Comparison of ENCODE assay signal across 25 cellular contexts in the genomic region with DNA sequence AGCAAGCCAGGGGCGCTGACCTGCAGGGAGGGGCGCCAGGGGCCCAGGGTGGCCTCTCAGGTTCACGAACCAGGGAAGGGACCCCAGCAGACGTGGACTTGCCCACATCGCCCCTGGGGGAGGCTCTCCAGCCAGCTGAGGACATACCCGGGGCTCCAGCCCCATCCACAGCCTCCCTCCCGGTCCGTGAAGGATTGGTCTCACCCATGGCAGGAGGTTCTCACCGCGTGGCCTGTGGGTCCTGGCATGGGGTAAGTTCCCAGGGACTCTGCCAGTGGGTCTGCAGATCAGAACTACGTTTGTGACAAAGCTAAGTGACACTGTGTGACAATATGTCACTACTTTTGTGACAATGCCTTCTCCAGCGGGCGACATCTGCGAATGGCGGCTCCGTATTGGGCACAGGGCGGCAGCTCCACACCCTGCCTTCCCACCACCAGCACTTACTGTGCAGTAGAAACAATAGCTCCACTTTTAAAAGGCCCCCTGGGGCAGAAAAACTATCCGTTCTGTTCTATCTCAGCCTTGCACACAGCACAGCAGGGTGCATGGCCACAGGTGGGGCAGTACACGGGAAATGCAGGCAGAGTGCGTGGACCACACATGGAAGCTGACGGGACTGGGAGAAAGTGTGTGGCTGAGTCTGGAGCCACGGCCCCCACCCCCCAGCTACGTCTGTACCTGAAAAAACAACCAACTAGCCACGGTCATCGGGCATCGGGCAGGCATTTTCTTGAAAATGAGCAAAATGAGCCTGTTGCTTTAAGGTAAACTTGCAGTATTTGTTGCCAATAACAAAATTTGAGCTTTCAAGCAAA.
A peak's percentile ranks its signal among the peaks of the same experiment; 100 is the strongest.
DNase-seq lines count a peak whose midpoint lies in the region; ATAC-seq and TF ChIP-seq lines count a peak whose summit lies in the region.
"Had no signal": no experiment of that assay in that cellular context is flagged by ENCODE, and none has a peak within 500 bp of the region (broad histone marks: within the 10 kb centered on the region; RNA-seq: fewer than 3 reads in every experiment).

No MANE protein-coding gene starts in this region.

- POLR2A ChIA-PET in activated CD4-positive, alpha-beta T cell treated with anti-CD3 and anti-CD28 coated beads, Interleukin-2, amount 10 ng/mL, durations not matched to agents 7 days and 5 days (lab: Charles Lee) = interaction anchor here (0.7 kb wide), 1 partner anchor 232 kb away, joined by 4 read pairs; no protein-coding TSS in a partner anchor

- H3K27ac Mint-ChIP-seq in activated CD4-positive, alpha-beta T cell treated with anti-CD3 and anti-CD28 coated beads, Interleukin-2, amount 10 ng/mL, durations not matched to agents 7 days and 5 days = peak overlapping the region; percentile 36
- H3K27ac Mint-ChIP-seq: activated T-cell treated with anti-CD3 and anti-CD28 coated beads, Interleukin-2, amount 50 U/mL, for 72 hours; stimulated activated effector memory CD8-positive, alpha-beta T cell treated with anti-CD3 and anti-CD28 coated beads, Interleukin-12 subunit alpha, Interleukin-12 subunit beta, amount 100 ng/mL, for 72 hours had no signal

- TF ChIP-seq POLR2A in Peyer's patch (IDR thresholded peaks at IDR 0.05) = no peak
- TF ChIP-seq POLR2A in spleen (IDR thresholded peaks at IDR 0.05) = no peak

- H3K27ac ChIP-seq in Peyer's patch = no peak overlapping the region
- no peak overlapping the region for H3K27ac ChIP-seq in spleen
- H3K27ac ChIP-seq: neutrophil, SJSA1, vagina had no signal

- TF ChIP-seq CTCF in Peyer's patch (IDR thresholded peaks at IDR 0.05) = no peak
- no peak for TF ChIP-seq CTCF in spleen (IDR thresholded peaks at IDR 0.05 in 8 of 11, conservative IDR thresholded peaks at IDR 0.05 in 3 of 11)

- H3K36me3 Mint-ChIP-seq in activated CD4-positive, alpha-beta T cell treated with anti-CD3 and anti-CD28 coated beads, Interleukin-2, amount 10 ng/mL, durations not matched to agents 7 days and 5 days (ENCODE audit: low read depth) = peaks cover 2% of the 10 kb centered on the region
- H3K36me3 Mint-ChIP-seq: stimulated activated effector memory CD8-positive, alpha-beta T cell treated with anti-CD3 and anti-CD28 coated beads, Interleukin-12 subunit alpha, Interleukin-12 subunit beta, amount 100 ng/mL, for 72 hours had no signal

- no peak for ATAC-seq in HG02610 (IDR thresholded peaks at IDR 0.05; ENCODE audit: unreplicated experiment)
- ATAC-seq: activated T-cell treated with anti-CD3 and anti-CD28 coated beads, Interleukin-2, amount 50 U/mL, for 72 hours; stimulated activated effector memory CD8-positive, alpha-beta T cell treated with anti-CD3 and anti-CD28 coated beads, Interleukin-12 subunit alpha, Interleukin-12 subunit beta, amount 100 ng/mL, for 72 hours had no signal

- H3K4me1 ChIP-seq in Peyer's patch (no peaks in the 10 kb centered on the region), spleen (peaks cover 0 to 5% (median 0%) of the 10 kb centered on the region in 6 donors)
- H3K4me1 ChIP-seq: Caco-2 had no signal

- 83 to 92% (median 87%) methylated on average over 22 to 26 of the region's 26 CpGs for WGBS in spleen, 5 donors

- no peaks in the 10 kb centered on the region for H3K36me3 ChIP-seq in Peyer's patch
- H3K36me3 ChIP-seq in spleen = no peaks in the 10 kb centered on the region
- H3K36me3 ChIP-seq: neutrophil, SJSA1, vagina had no signal

- H3K4me1 Mint-ChIP-seq in activated CD4-positive, alpha-beta T cell treated with anti-CD3 and anti-CD28 coated beads, Interleukin-2, amount 10 ng/mL, durations not matched to agents 7 days and 5 days = no peaks in the 10 kb centered on the region
- H3K4me1 Mint-ChIP-seq: stimulated activated effector memory CD8-positive, alpha-beta T cell treated with anti-CD3 and anti-CD28 coated beads, Interleukin-12 subunit alpha, Interleukin-12 subunit beta, amount 100 ng/mL, for 72 hours had no signal

- intact Hi-C loops in spleen (cut with DNase I; ENCODE audit: low total_unique reads) = no loop called here

- no peak overlapping the region for H3K4me3 ChIP-seq in Peyer's patch
- H3K4me3 ChIP-seq in spleen = no peak overlapping the region
- H3K4me3 ChIP-seq: SJSA1, smooth muscle cell, vagina had no signal

- H3K4me3 Mint-ChIP-seq in activated CD4-positive, alpha-beta T cell treated with anti-CD3 and anti-CD28 coated beads, Interleukin-2, amount 10 ng/mL, durations not matched to agents 7 days and 5 days = no peak overlapping the region
- H3K4me3 Mint-ChIP-seq: activated T-cell treated with anti-CD3 and anti-CD28 coated beads, Interleukin-2, amount 50 U/mL, for 72 hours; stimulated activated effector memory CD8-positive, alpha-beta T cell treated with anti-CD3 and anti-CD28 coated beads, Interleukin-12 subunit alpha, Interleukin-12 subunit beta, amount 100 ng/mL, for 72 hours had no signal

- H3K27me3 ChIP-seq in Peyer's patch (no peaks in the 10 kb centered on the region), spleen (replicated peaks in 1 of 7) (peaks cover 0 to 26% (median 10%) of the 10 kb centered on the region in 7 donors)
- H3K27me3 ChIP-seq: SJSA1, vagina had no signal

- no peaks in the 10 kb centered on the region for H3K9me3 Mint-ChIP-seq in activated CD4-positive, alpha-beta T cell treated with anti-CD3 and anti-CD28 coated beads, Interleukin-2, amount 10 ng/mL, durations not matched to agents 7 days and 5 days
- H3K9me3 Mint-ChIP-seq: activated T-cell treated with anti-CD3 and anti-CD28 coated beads, Interleukin-2, amount 50 U/mL, for 72 hours; stimulated activated effector memory CD8-positive, alpha-beta T cell treated with anti-CD3 and anti-CD28 coated beads, Interleukin-12 subunit alpha, Interleukin-12 subunit beta, amount 100 ng/mL, for 72 hours had no signal

- H3K9me3 ChIP-seq in Peyer's patch = no peaks in the 10 kb centered on the region
- peaks cover 0 to 3% (median 0%) of the 10 kb centered on the region in 8 donors for H3K9me3 ChIP-seq in spleen
- H3K9me3 ChIP-seq: Caco-2, SJSA1, vagina had no signal

- H3K27me3 Mint-ChIP-seq in activated CD4-positive, alpha-beta T cell treated with anti-CD3 and anti-CD28 coated beads, Interleukin-2, amount 10 ng/mL, durations not matched to agents 7 days and 5 days = no peaks in the 10 kb centered on the region

- CTCF ChIA-PET in activated CD4-positive, alpha-beta T cell treated with anti-CD3 and anti-CD28 coated beads, Interleukin-2, amount 10 ng/mL, durations not matched to agents 7 days and 5 days (lab: Charles Lee) = no interaction called here

- no peak for DNase-seq in activated CD4-positive, alpha-beta T cell treated with anti-CD3 and anti-CD28 coated beads, Interleukin-2, amount 10 ng/mL, durations not matched to agents 7 days and 5 days
- no peak for DNase-seq in activated CD4-positive, alpha-beta T cell treated with anti-CD3 and anti-CD28 coated beads, Interleukin-2, amount 50 U/mL, for 4 hours
- peak in 2 of 3 donors; percentile 31 to 42 for DNase-seq in Peyer's patch
- peak; percentile 50 for DNase-seq in islet precursor cell
- peak; percentile 69 for DNase-seq in spleen
- DNase-seq in activated naive CD4-positive, alpha-beta T cell (lab: John Stamatoyannopoulos, UW) = no peak
- no peak for DNase-seq in NCI-H82 (lab: John Stamatoyannopoulos, UW)
- DNase-seq: activated CD4-positive, alpha-beta T cell treated with anti-CD3 and anti-CD28 coated beads for 48 hours; activated naive CD4-positive, alpha-beta T cell treated with anti-CD3 and anti-CD28 coated beads, Interleukin-2, amount 50 U/mL, for 16 hours; activated T-cell treated with anti-CD3 and anti-CD28 coated beads, Interleukin-2, amount 50 U/mL, for 72 hours; anterior cingulate cortex; Caco-2; dermis blood vessel endothelial cell; DND-41; GOT3; Kasumi-1; MV-4-11; NCI-H2029; NK-92 treated with Interleukin-12 subunit alpha and Interleukin-12 subunit beta, amount 100 ng/mL, for 24 hours had no signal

Comparison
In these comparisons a context has a peak if more than half of its experiments do, and no peak if none do; other contexts are left out.
1. DNase-seq: peak in Peyer's patch (2 of 3), islet precursor cell (single experiment) and spleen (single experiment); none in activated CD4-positive, alpha-beta T cell treated with anti-CD3 and anti-CD28 coated beads, Interleukin-2, amount 10 ng/mL, durations not matched to agents 7 days and 5 days (single experiment), activated CD4-positive, alpha-beta T cell treated with anti-CD3 and anti-CD28 coated beads, Interleukin-2, amount 50 U/mL, for 4 hours (0 of 2), activated naive CD4-positive, alpha-beta T cell (0 of 4) and NCI-H82 (single experiment).